In the genomic region with DNA sequence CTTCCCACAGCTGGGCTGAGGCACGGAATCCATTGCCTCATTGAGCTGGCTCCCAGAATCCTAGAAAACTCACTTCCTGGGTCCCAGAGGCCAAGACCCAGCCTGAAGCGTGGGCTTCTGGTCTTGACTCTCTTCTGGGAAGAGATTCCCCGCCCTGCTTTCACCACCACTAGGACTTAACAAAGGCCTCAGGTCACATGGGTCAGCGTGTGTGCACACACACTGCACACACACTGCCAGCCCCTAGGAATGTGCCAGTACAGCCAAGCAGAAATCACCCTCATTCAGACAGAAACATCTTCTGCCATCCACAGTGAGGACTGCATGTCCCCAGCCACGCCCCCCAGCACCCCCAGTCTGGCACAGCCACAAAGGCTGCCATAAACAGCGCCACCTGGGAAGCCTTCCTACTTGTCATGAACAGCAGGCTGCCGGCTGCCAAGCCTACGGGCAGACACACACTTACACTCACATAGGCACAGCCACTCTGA, we compare ENCODE assay signal across 9 cellular contexts.
DNase-seq lines count a peak whose midpoint lies in the region; TF ChIP-seq lines count a peak whose summit lies in the region.
"Had no signal": no experiment of that assay in that cellular context is flagged by ENCODE, and none has a peak within 500 bp of the region (broad histone marks: within the 10 kb centered on the region; RNA-seq: fewer than 3 reads in every experiment).

No MANE protein-coding gene starts in this region.

- no peak overlapping the region for H3K4me3 ChIP-seq in GM12865 (ENCODE audit: low read depth, low read length)
- no peak overlapping the region for H3K4me3 ChIP-seq in left ventricle myocardium inferior

- peaks cover 48% of the 10 kb centered on the region for H3K36me3 ChIP-seq in left ventricle myocardium inferior

- no peaks in the 10 kb centered on the region for H3K27me3 ChIP-seq in left ventricle myocardium inferior (ENCODE audit: low read depth)

- peaks cover 100% of the 10 kb centered on the region for H3K4me1 ChIP-seq in left ventricle myocardium inferior

- intact Hi-C loops in left ventricle myocardium inferior (cut with micrococcal nuclease): no loop called here

- in situ Hi-C loops in GM13976 (cut with MboI; ENCODE audit: low sequenced_read_pairs, unreplicated experiment): no loop called here

- no peak for TF ChIP-seq CTCF in GM12865 (IDR thresholded peaks at IDR 0.05; ENCODE audit: insufficient read depth, low read depth, low read length, missing control alignments)
- TF ChIP-seq CTCF in left ventricle myocardium inferior (IDR thresholded peaks at IDR 0.05; ENCODE audit: borderline replicate concordance): peak; percentile 41
- TF ChIP-seq CTCF in GM13976 (IDR thresholded peaks at IDR 0.05; ENCODE audit: borderline replicate concordance, control extremely low read depth, extremely low read depth, insufficient read depth, missing control alignments): no peak

- DNase-seq in GM12865 (ENCODE audit: low read depth) (peak; percentile 12), left ventricle myocardium inferior (peak; percentile 89), renal cortical epithelial cell (ENCODE audit: low read depth) (peak; percentile 45), NCI-H2171 treated with DMSO at 0.1 percent for 48 hours (lab: John Stamatoyannopoulos, UW) (no peak), GM13976 (ENCODE audit: low spot score) (no peak)
- no peak for DNase-seq in activated CD8-positive, alpha-beta memory T cell treated with anti-CD3 and anti-CD28 coated beads, Interleukin-2, amount 50 U/mL, for 48 hours
- DNase-seq in activated CD4-positive, alpha-beta T cell treated with anti-CD3 and anti-CD28 coated beads, Interleukin-2, amount 50 U/mL, for 4 hours: no peak
- DNase-seq: activated B cell treated with CpG ODN at 0.5 μM for 24 hours had no signal

- H3K9me3 ChIP-seq in left ventricle myocardium inferior (replicated peaks): no peaks in the 10 kb centered on the region

- H3K27ac ChIP-seq in adipose tissue (ENCODE audit: low read depth, low read length): peak overlapping the region; percentile 40
- H3K27ac ChIP-seq in left ventricle myocardium inferior (replicated peaks): peak overlapping the region; percentile 95

- 54 to 72% (median 60%) methylated on average over 8 of the region's 8 CpGs for WGBS in adipose tissue, 3 donors

Comparison
In these comparisons a context has a peak if more than half of its experiments do, and no peak if none do; other contexts are left out.
1. DNase-seq: peak in GM12865 (single experiment), left ventricle myocardium inferior (single experiment) and renal cortical epithelial cell (single experiment); none in activated CD8-positive, alpha-beta memory T cell treated with anti-CD3 and anti-CD28 coated beads, Interleukin-2, amount 50 U/mL, for 48 hours (single experiment), activated CD4-positive, alpha-beta T cell treated with anti-CD3 and anti-CD28 coated beads, Interleukin-2, amount 50 U/mL, for 4 hours (0 of 2), NCI-H2171 treated with DMSO at 0.1 percent for 48 hours (single experiment) and GM13976 (single experiment).